In genomic region chr19:2195361-2195760, GRCh38 we compare ENCODE assay signal across 18 cellular contexts. TPM values are rescaled to one million over a fixed set of nuclear protein-coding genes. Genes with fewer than 3 reads are reported as not detected.
"Had no signal": no experiment of that assay in that cellular context is flagged by ENCODE, and none has a peak within 500 bp of the region (broad histone marks: within the 10 kb centered on the region; RNA-seq: fewer than 3 reads in every experiment).

No MANE protein-coding gene starts in this region.

- ATAC-seq: HepG2, Panc1, PC-3, SK-N-SH treated with all-trans-retinoic acid at 6 μM for 48 hours had no signal

- H3K4me2 ChIP-seq: KMS-11 had no signal

- H3K27ac ChIP-seq: KMS-11, RWPE1 had no signal

- H3K9ac ChIP-seq: KMS-11 had no signal

- FAIRE-seq: HepG2 had no signal

- DNase-seq: IMR-90, Kasumi-1, MM.1S, NCI-H1092 treated with DMSO at 0.1 percent for 48 hours, NCI-H1436, NCI-H187, NCI-H2029, NCI-H2081 treated with DMSO at 0.1 percent for 48 hours, NCI-H2227 treated with DMSO at 0.1 percent for 48 hours, NCI-H524 treated with DMSO at 0.1 percent for 48 hours, NCI-H774, PC-3, SHP77 had no signal

RNA-seq across cellular contexts. Expression of gene AMH, which starts 53.8 kb away (rescaled TPM):
- total RNA-seq: IMR-90 had no signal
